Comparison of ENCODE assay signal across 1 cellular context in the genomic region with DNA sequence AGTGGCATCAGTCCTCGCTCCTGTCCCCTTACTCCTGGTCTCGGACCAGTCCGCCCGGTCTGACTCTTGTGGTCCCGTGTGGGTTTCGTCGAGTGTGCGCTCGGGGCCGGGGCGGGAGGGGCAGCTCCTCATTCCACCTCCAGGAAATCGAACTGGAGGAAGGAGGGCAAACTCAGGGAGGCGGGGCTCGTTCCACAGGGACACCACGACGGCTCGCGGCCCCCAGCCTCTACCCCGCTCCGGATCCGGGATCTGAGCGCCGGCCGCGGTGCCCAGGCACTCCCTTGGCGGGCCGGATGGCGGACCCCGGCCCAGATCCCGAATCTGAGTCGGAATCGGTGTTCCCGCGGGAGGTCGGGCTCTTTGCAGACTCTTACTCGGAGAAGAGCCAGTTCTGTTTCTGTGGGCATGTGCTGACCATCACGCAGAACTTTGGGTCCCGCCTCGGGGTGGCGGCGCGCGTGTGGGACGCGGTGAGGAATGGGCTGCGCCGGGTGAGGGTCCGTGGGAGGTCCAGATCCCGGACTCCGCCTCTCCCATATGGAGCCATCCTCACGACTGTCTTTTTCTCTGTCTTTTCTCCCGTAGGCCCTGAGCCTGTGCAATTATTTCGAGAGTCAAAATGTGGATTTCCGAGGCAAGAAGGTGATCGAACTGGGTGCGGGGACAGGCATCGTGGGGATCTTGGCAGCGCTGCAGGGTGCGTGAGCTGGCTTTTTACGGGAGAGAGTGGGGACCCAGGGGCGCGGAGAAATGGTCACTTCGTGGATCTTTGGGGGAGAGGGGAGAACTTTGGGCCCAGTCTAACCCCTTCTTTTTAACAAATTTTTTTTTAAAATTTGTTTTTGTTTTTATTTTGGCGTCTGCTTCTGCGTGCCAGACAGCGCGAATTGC.
TF ChIP-seq lines count a peak whose summit lies in the region.

Gene EEF1AKMT3 (plus strand): TSS at position 186 of the 894 bp plus-strand sequence. CDS start 111 bp downstream, at position 297.

TF ChIP-seq in HepG2, 621 proteins besides CTCF, POLR2A, EP300 and RAD21 (continued from another document and continues in another):
- TF ChIP-seq, protein P1, sequence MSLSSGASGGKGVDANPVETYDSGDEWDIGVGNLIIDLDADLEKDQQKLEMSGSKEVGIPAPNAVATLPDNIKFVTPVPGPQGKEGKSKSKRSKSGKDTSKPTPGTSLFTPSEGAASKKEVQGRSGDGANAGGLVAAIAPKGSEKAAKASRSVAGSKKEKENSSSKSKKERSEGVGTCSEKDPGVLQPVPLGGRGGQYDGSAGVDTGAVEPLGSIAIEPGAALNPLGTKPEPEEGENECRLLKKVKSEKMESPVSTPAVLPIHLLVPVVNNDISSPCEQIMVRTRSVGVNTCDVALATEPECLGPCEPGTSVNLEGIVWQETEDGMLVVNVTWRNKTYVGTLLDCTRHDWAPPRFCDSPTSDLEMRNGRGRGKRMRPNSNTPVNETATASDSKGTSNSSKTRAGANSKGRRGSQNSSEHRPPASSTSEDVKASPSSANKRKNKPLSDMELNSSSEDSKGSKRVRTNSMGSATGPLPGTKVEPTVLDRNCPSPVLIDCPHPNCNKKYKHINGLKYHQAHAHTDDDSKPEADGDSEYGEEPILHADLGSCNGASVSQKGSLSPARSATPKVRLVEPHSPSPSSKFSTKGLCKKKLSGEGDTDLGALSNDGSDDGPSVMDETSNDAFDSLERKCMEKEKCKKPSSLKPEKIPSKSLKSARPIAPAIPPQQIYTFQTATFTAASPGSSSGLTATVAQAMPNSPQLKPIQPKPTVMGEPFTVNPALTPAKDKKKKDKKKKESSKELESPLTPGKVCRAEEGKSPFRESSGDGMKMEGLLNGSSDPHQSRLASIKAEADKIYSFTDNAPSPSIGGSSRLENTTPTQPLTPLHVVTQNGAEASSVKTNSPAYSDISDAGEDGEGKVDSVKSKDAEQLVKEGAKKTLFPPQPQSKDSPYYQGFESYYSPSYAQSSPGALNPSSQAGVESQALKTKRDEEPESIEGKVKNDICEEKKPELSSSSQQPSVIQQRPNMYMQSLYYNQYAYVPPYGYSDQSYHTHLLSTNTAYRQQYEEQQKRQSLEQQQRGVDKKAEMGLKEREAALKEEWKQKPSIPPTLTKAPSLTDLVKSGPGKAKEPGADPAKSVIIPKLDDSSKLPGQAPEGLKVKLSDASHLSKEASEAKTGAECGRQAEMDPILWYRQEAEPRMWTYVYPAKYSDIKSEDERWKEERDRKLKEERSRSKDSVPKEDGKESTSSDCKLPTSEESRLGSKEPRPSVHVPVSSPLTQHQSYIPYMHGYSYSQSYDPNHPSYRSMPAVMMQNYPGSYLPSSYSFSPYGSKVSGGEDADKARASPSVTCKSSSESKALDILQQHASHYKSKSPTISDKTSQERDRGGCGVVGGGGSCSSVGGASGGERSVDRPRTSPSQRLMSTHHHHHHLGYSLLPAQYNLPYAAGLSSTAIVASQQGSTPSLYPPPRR (CRISPR knock-in tag; IDR thresholded peaks at IDR 0.05; ENCODE audit: borderline replicate concordance): no peak
- no peak for TF ChIP-seq KDM6A (CRISPR knock-in tag; IDR thresholded peaks at IDR 0.05; ENCODE audit: low read depth)
- no peak for TF ChIP-seq ZNF296 (CRISPR knock-in tag; conservative IDR thresholded peaks at IDR 0.05)
- TF ChIP-seq BCL6 (CRISPR knock-in tag; IDR thresholded peaks at IDR 0.05): no peak
- TF ChIP-seq ZNF709 (CRISPR knock-in tag; IDR thresholded peaks at IDR 0.05): 0 out of 2 replicates have a peak, but pooled peaks have one; percentile 8
- TF ChIP-seq ARHGAP35 (CRISPR knock-in tag; IDR thresholded peaks at IDR 0.05; ENCODE audit: borderline replicate concordance): no peak
- no peak for TF ChIP-seq MIXL1 (CRISPR knock-in tag; IDR thresholded peaks at IDR 0.05)
- TF ChIP-seq U2AF2 (IDR thresholded peaks at IDR 0.05; ENCODE audit: low read depth, low read length): no peak
- TF ChIP-seq ZNF563 (CRISPR knock-in tag; IDR thresholded peaks at IDR 0.05): no peak
- no peak for TF ChIP-seq ZNF251 (CRISPR knock-in tag; IDR thresholded peaks at IDR 0.05)
- TF ChIP-seq, protein P2, sequence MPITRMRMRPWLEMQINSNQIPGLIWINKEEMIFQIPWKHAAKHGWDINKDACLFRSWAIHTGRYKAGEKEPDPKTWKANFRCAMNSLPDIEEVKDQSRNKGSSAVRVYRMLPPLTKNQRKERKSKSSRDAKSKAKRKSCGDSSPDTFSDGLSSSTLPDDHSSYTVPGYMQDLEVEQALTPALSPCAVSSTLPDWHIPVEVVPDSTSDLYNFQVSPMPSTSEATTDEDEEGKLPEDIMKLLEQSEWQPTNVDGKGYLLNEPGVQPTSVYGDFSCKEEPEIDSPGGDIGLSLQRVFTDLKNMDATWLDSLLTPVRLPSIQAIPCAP (CRISPR knock-in tag; IDR thresholded peaks at IDR 0.05; ENCODE audit: low read depth): no peak
- 0 out of 2 replicates have a peak, but pooled peaks have one; percentile 21 for TF ChIP-seq FLYWCH1 (CRISPR knock-in tag; IDR thresholded peaks at IDR 0.05)
- TF ChIP-seq KAT2B (IDR thresholded peaks at IDR 0.05; ENCODE audit: borderline replicate concordance, low read depth, low read length): no peak
- no peak for TF ChIP-seq ZNF512B (CRISPR knock-in tag; IDR thresholded peaks at IDR 0.05; ENCODE audit: borderline replicate concordance)
- TF ChIP-seq ZBTB26 (CRISPR knock-in tag; IDR thresholded peaks at IDR 0.05; ENCODE audit: borderline replicate concordance): no peak
- peak; percentile 17; the same call in 1 of the 2 replicates for TF ChIP-seq ZNF569 (CRISPR knock-in tag; IDR thresholded peaks at IDR 0.05; ENCODE audit: borderline replicate concordance)
- TF ChIP-seq NR2C2 (CRISPR knock-in tag; IDR thresholded peaks at IDR 0.05; ENCODE audit: borderline replicate concordance): no peak
- no peak for TF ChIP-seq HOMEZ (CRISPR knock-in tag; IDR thresholded peaks at IDR 0.05; ENCODE audit: low read depth)
- TF ChIP-seq ZNF768 (CRISPR knock-in tag; IDR thresholded peaks at IDR 0.05): no peak
- TF ChIP-seq SRY (CRISPR knock-in tag; IDR thresholded peaks at IDR 0.05): no peak
- TF ChIP-seq, protein P3, sequence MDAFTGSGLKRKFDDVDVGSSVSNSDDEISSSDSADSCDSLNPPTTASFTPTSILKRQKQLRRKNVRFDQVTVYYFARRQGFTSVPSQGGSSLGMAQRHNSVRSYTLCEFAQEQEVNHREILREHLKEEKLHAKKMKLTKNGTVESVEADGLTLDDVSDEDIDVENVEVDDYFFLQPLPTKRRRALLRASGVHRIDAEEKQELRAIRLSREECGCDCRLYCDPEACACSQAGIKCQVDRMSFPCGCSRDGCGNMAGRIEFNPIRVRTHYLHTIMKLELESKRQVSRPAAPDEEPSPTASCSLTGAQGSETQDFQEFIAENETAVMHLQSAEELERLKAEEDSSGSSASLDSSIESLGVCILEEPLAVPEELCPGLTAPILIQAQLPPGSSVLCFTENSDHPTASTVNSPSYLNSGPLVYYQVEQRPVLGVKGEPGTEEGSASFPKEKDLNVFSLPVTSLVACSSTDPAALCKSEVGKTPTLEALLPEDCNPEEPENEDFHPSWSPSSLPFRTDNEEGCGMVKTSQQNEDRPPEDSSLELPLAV (CRISPR knock-in tag; conservative IDR thresholded peaks at IDR 0.05; ENCODE audit: low read depth): no peak
- no peak for TF ChIP-seq MED8 (CRISPR knock-in tag; IDR thresholded peaks at IDR 0.05; ENCODE audit: insufficient replicate concordance)
- no peak for TF ChIP-seq ZNF878 (CRISPR knock-in tag; IDR thresholded peaks at IDR 0.05)
- no peak for TF ChIP-seq RARG (CRISPR knock-in tag; IDR thresholded peaks at IDR 0.05; ENCODE audit: low read depth)
- no peak for TF ChIP-seq ZFAT (CRISPR knock-in tag; conservative IDR thresholded peaks at IDR 0.05)
- no peak for TF ChIP-seq SMARCC2 (IDR thresholded peaks at IDR 0.05)
- no peak for TF ChIP-seq ZNF605 (CRISPR knock-in tag; IDR thresholded peaks at IDR 0.05)
- TF ChIP-seq SNRNP70 (IDR thresholded peaks at IDR 0.05; ENCODE audit: low read depth, low read length): no peak
- no peak for TF ChIP-seq ELF1 (CRISPR knock-in tag; IDR thresholded peaks at IDR 0.05)
- TF ChIP-seq, protein P4, sequence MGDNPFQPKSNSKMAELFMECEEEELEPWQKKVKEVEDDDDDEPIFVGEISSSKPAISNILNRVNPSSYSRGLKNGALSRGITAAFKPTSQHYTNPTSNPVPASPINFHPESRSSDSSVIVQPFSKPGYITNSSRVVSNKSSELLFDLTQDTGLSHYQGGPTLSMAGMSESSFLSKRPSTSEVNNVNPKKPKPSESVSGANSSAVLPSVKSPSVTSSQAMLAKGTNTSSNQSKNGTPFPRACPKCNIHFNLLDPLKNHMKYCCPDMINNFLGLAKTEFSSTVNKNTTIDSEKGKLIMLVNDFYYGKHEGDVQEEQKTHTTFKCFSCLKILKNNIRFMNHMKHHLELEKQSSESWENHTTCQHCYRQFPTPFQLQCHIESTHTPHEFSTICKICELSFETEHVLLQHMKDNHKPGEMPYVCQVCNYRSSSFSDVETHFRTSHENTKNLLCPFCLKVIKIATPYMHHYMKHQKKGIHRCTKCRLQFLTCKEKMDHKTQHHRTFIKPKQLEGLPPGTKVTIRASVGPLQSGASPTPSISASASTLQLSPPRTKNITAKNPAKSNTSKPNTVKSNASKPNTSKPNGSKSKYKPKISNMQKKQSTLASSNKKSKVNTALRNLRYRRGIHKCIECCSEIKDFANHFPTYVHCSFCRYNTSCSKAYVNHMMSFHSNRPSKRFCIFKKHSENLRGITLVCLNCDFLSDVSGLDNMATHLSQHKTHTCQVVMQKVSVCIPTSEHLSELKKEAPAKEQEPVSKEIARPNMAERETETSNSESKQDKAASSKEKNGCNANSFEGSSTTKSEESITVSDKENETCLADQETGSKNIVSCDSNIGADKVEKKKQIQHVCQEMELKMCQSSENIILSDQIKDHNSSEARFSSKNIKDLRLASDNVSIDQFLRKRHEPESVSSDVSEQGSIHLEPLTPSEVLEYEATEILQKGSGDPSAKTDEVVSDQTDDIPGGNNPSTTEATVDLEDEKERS (CRISPR knock-in tag; IDR thresholded peaks at IDR 0.05): no peak
- TF ChIP-seq NCOA2 (CRISPR knock-in tag; IDR thresholded peaks at IDR 0.05): no peak
- TF ChIP-seq ZSCAN25 (CRISPR knock-in tag; IDR thresholded peaks at IDR 0.05): 0 out of 2 replicates have a peak, but pooled peaks have one; percentile 20
- TF ChIP-seq, protein P5, sequence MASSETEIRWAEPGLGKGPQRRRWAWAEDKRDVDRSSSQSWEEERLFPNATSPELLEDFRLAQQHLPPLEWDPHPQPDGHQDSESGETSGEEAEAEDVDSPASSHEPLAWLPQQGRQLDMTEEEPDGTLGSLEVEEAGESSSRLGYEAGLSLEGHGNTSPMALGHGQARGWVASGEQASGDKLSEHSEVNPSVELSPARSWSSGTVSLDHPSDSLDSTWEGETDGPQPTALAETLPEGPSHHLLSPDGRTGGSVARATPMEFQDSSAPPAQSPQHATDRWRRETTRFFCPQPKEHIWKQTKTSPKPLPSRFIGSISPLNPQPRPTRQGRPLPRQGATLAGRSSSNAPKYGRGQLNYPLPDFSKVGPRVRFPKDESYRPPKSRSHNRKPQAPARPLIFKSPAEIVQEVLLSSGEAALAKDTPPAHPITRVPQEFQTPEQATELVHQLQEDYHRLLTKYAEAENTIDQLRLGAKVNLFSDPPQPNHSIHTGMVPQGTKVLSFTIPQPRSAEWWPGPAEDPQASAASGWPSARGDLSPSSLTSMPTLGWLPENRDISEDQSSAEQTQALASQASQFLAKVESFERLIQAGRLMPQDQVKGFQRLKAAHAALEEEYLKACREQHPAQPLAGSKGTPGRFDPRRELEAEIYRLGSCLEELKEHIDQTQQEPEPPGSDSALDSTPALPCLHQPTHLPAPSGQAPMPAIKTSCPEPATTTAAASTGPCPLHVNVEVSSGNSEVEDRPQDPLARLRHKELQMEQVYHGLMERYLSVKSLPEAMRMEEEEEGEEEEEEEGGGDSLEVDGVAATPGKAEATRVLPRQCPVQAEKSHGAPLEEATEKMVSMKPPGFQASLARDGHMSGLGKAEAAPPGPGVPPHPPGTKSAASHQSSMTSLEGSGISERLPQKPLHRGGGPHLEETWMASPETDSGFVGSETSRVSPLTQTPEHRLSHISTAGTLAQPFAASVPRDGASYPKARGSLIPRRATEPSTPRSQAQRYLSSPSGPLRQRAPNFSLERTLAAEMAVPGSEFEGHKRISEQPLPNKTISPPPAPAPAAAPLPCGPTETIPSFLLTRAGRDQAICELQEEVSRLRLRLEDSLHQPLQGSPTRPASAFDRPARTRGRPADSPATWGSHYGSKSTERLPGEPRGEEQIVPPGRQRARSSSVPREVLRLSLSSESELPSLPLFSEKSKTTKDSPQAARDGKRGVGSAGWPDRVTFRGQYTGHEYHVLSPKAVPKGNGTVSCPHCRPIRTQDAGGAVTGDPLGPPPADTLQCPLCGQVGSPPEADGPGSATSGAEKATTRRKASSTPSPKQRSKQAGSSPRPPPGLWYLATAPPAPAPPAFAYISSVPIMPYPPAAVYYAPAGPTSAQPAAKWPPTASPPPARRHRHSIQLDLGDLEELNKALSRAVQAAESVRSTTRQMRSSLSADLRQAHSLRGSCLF (CRISPR knock-in tag; IDR thresholded peaks at IDR 0.05; ENCODE audit: borderline replicate concordance): no peak
